In genomic region chr19:53884256-53884655, GRCh38 we compare ENCODE assay signal across 17 cellular contexts. TPM values are rescaled to one million over a fixed set of nuclear protein-coding genes. Genes with fewer than 3 reads are reported as not detected.
A peak's percentile ranks its signal among the peaks of the same experiment; 100 is the strongest.
DNase-seq lines count a peak whose midpoint lies in the region; ATAC-seq, FAIRE-seq and TF ChIP-seq lines count a peak whose summit lies in the region.
"Had no signal": no experiment of that assay in that cellular context is flagged by ENCODE, and none has a peak within 500 bp of the region (broad histone marks: within the 10 kb centered on the region; RNA-seq: fewer than 3 reads in every experiment).

No MANE protein-coding gene starts in this region.

- intact Hi-C loops in mucosa of descending colon (cut with DNase I, micrococcal nuclease), result no loop called here

- H3K36me3 ChIP-seq in H7 (replicated peaks; ENCODE audit: control insufficient read depth, insufficient read depth, low read length) (no peaks in the 10 kb centered on the region), mucosa of descending colon (ENCODE audit: low read depth) (no peaks in the 10 kb centered on the region)
- H3K36me3 ChIP-seq: BE2C, Peyer's patch had no signal

- no peak for ATAC-seq in mucosa of descending colon
- ATAC-seq: GM12878 had no signal

- H3K4me3 ChIP-seq in H7 (ENCODE audit: insufficient read depth, low read depth, low read length), result no peak overlapping the region
- H3K4me3 ChIP-seq in coronary artery, result no peak overlapping the region
- no peak overlapping the region for H3K4me3 ChIP-seq in mucosa of descending colon
- H3K4me3 ChIP-seq: GM12878, Peyer's patch had no signal

- no peak for FAIRE-seq in GM12892 (lab: Jason Lieb, UNC)
- FAIRE-seq: GM12878 had no signal

- peaks cover 26% of the 10 kb centered on the region for H3K27me3 ChIP-seq in H7 (ENCODE audit: control insufficient read depth, insufficient read depth, low read length)

- H3K27ac ChIP-seq in coronary artery, result no peak overlapping the region
- H3K27ac ChIP-seq: Peyer's patch had no signal

- no peak for TF ChIP-seq POLR2A in GM12892 (IDR thresholded peaks at IDR 0.05; ENCODE audit: low read depth, low read length)

- DNase-seq in H7 (peak; percentile 39), coronary artery (ENCODE audit: low spot score) (peak; percentile 71), mucosa of descending colon (peak in 2 of 3 donors; percentile 14 to 35), SKM-1 (lab: John Stamatoyannopoulos, UW; ENCODE audit: unreplicated experiment) (no peak), cerebellar cortex (ENCODE audit: low spot score) (no peak), DMS153 treated with DMSO at 0.1 percent for 48 hours (lab: John Stamatoyannopoulos, UW; ENCODE audit: unreplicated experiment) (no peak), GM12892 (ENCODE audit: insufficient read length) (no peak)
- DNase-seq: BE2C, IMR-90, Kasumi-1, NCI-H1417, NCI-H2029, NCI-H524, Peyer's patch, SIG-M5 had no signal

- H3K9me3 ChIP-seq in mucosa of descending colon, result no peaks in the 10 kb centered on the region
- H3K9me3 ChIP-seq: BE2C, Peyer's patch had no signal

- peaks cover 17% of the 10 kb centered on the region for H3K4me1 ChIP-seq in mucosa of descending colon (ENCODE audit: low read depth)
- H3K4me1 ChIP-seq: BE2C had no signal

- TF ChIP-seq CTCF in coronary artery (IDR thresholded peaks at IDR 0.05) (no peak), mucosa of descending colon (IDR thresholded peaks at IDR 0.05) (no peak)

RNA-seq across cellular contexts. Expression of gene PRKCG, which starts 2.3 kb away (rescaled TPM):
- 1.1 and 1.7 TPM in 2 replicates for total RNA-seq in H7 (2014; rRNA removed; shearing (Covaris generic))
- under 1 TPM in 2 of 3 donors, not detected in 1; 0.09 to 0.35 TPM for total RNA-seq in mucosa of descending colon
- not detected for polyA plus RNA-seq in GM12892 (2012; ENCODE audit: missing spikeins)
- total RNA-seq: GM12878, IMR-90 had no signal
- polyA plus RNA-seq: GM12878, IMR-90 had no signal

RNA-seq across cellular contexts. Expression of gene MYADM, which starts 16.6 kb away (rescaled TPM):
- 37.5 and 44.9 TPM in 2 replicates for total RNA-seq in H7 (2014; rRNA removed; shearing (Covaris generic))
- 100 to 1,000 TPM in 1 of 3 donors, 10 to 100 TPM in 2; 47.0 to 193 (median 67.7) TPM for total RNA-seq in mucosa of descending colon
- 2.1 TPM for polyA plus RNA-seq in GM12892 (2012; ENCODE audit: missing spikeins)

RNA-seq across cellular contexts. Expression of gene CACNG7, which starts 24.8 kb away (rescaled TPM):
- 3.8 and 4.5 TPM in 2 replicates for total RNA-seq in H7 (2014; rRNA removed; shearing (Covaris generic))
- total RNA-seq in mucosa of descending colon, result under 1 TPM in 1 of 3 donors, not detected in 2; 0.54 TPM
- polyA plus RNA-seq in GM12892 (2012; ENCODE audit: missing spikeins), result not detected
- total RNA-seq: GM12878, HT-29, Peyer's patch had no signal
- polyA plus RNA-seq: GM12878 had no signal

Comparison
In these comparisons a context has a peak if more than half of its experiments do, and no peak if none do; other contexts are left out.
1. DNase-seq: peak in H7 (single experiment), coronary artery (single experiment) and mucosa of descending colon (2 of 3); none in SKM-1 (single experiment), cerebellar cortex (single experiment), DMS153 treated with DMSO at 0.1 percent for 48 hours (single experiment) and GM12892 (single experiment).